ENCODE assay signal across 8 cellular contexts in the genomic region with DNA sequence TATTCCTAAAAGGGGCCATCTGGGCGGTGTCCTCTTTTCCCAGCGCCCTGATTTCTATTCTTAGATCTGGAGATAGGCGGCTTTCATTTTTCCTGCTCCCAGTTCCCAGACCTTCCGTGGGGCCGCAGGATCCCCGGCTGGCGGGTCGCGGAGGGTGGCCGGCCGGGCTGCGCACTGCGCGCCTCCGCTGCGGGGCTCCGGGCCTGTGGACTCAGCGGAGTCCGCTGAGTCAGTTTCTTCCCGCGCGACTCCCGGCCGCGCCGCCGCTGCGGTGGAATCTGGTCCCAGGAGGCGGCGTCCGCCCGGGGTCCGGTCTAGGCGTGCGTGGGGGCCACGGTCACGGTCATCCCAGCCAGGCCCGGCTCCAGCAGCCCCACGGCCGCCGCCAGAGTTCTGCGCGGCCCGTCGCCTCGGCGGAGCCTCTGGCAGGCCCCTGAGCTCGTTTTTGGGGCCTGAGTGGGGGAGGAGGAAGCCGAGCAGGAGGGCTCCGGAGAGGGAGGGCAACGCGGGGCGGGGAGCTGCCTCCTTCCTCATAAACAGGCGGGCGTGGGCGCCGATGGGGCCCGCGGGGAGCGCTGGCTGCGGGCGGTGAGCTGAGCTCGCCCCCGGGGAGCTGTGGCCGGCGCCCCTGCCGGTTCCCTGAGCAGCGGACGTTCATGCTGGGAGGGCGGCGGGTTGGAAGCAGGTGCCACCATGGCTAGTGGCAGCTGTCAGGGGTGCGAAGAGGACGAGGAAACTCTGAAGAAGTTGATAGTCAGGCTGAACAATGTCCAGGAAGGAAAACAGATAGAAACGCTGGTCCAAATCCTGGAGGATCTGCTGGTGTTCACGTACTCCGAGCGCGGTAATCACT. TPM values are rescaled to one million over a fixed set of nuclear protein-coding genes. Genes with fewer than 3 reads are reported as not detected.
DNase-seq lines count a peak whose midpoint lies in the region; ATAC-seq, FAIRE-seq and TF ChIP-seq lines count a peak whose summit lies in the region.

Gene LRRK2 (plus strand): TSS at position 559 of the 853 bp plus-strand sequence. CDS start 135 bp downstream, at position 694.

- DNase-seq in AG09309 (ENCODE audit: low read depth) (peak; percentile 28), RPMI7951 (ENCODE audit: low read depth) (peak; percentile 71), cardiac muscle cell (ENCODE audit: low read depth in 1 of 2, low spot score in 1 of 2) (peak; percentile 67 to 73), pancreas (peak; percentile 67 to 89 (median 80)), NCI-H2107 (lab: John Stamatoyannopoulos, UW) (no peak)
- peak; percentile 44 for DNase-seq in activated naive CD8-positive, alpha-beta T cell treated with anti-CD3 and anti-CD28 coated beads for 36 hours

- H3K27me3 ChIP-seq in cardiac muscle cell: peaks cover 19% of the 10 kb centered on the region
- no peaks in the 10 kb centered on the region for H3K27me3 ChIP-seq in pancreas

- H3K27me3 Mint-ChIP-seq in activated naive CD8-positive, alpha-beta T cell treated with anti-CD3 and anti-CD28 coated beads for 36 hours: peaks cover 53% of the 10 kb centered on the region

- peaks cover 11% of the 10 kb centered on the region for H3K4me1 ChIP-seq in cardiac muscle cell (ENCODE audit: low read depth)
- peaks cover 0 to 20% (median 6%) of the 10 kb centered on the region in 3 donors for H3K4me1 ChIP-seq in pancreas

- no peak within 1 kb of the TSS for H3K27ac Mint-ChIP-seq in activated naive CD8-positive, alpha-beta T cell treated with anti-CD3 and anti-CD28 coated beads for 36 hours

- no peaks in the 10 kb centered on the region for H3K9me3 Mint-ChIP-seq in activated naive CD8-positive, alpha-beta T cell treated with anti-CD3 and anti-CD28 coated beads for 36 hours

- H3K9me3 ChIP-seq in cardiac muscle cell (ENCODE audit: low read depth) (no peaks in the 10 kb centered on the region), pancreas (no peaks in the 10 kb centered on the region)

- H3K36me3 ChIP-seq in cardiac muscle cell (no peaks in the 10 kb centered on the region), pancreas (no peaks in the 10 kb centered on the region)

- no peaks in the 10 kb centered on the region for H3K36me3 Mint-ChIP-seq in activated naive CD8-positive, alpha-beta T cell treated with anti-CD3 and anti-CD28 coated beads for 36 hours

- peak within 1 kb of the TSS; percentile 57 for H3K4me3 ChIP-seq in AG09309 (ENCODE audit: control insufficient read depth, low read depth, low read length)
- peak within 1 kb of the TSS; percentile 65 for H3K4me3 ChIP-seq in cardiac muscle cell
- peak within 1 kb of the TSS; percentile 48 to 73 (median 64) for H3K4me3 ChIP-seq in pancreas

- H3K27ac ChIP-seq in cardiac muscle cell: peak within 1 kb of the TSS; percentile 75
- peak within 1 kb of the TSS; percentile 84 to 95 (median 92) for H3K27ac ChIP-seq in pancreas

- 1% methylated on average over 69 to 78 of the region's 78 CpGs for WGBS in pancreas, 2 donors

- H3K4me1 Mint-ChIP-seq in activated naive CD8-positive, alpha-beta T cell treated with anti-CD3 and anti-CD28 coated beads for 36 hours: peaks cover 5% of the 10 kb centered on the region

- no peak for FAIRE-seq in pancreas (lab: Jason Lieb, UNC)

- peak within 1 kb of the TSS; percentile 42 for H3K4me3 Mint-ChIP-seq in activated naive CD8-positive, alpha-beta T cell treated with anti-CD3 and anti-CD28 coated beads for 36 hours

- ATAC-seq in GM18907 (IDR thresholded peaks at IDR 0.05; ENCODE audit: unreplicated experiment) (peak; percentile 63), HG03103 (IDR thresholded peaks at IDR 0.05; ENCODE audit: low read depth, unreplicated experiment) (peak; percentile 40), pancreas (peak; percentile 80 to 88 (median 85))

- intact Hi-C loops in pancreas (cut with DNase I): no loop called here

- TF ChIP-seq CTCF in AG09309 (IDR thresholded peaks at IDR 0.05; ENCODE audit: control insufficient read depth, insufficient read depth, low read depth, low read length, missing control alignments) (no peak), cardiac muscle cell (IDR thresholded peaks at IDR 0.05; ENCODE audit: low read depth, low read length) (peak; percentile 13), pancreas (IDR thresholded peaks at IDR 0.05) (no peak)

RNA-seq across cellular contexts. Expression of gene LRRK2, which starts in this region (rescaled TPM):
- total RNA-seq in RPMI7951 (2014; rRNA removed; shearing (Covaris generic)): 1.8 and 2.3 TPM in 2 replicates
- total RNA-seq in activated naive CD8-positive, alpha-beta T cell treated with anti-CD3 and anti-CD28 coated beads for 36 hours: under 1 TPM; 0.21 to 0.80 TPM
- 7.9 and 9.3 TPM in 2 replicates for total RNA-seq in cardiac muscle cell
- polyA plus RNA-seq in cardiac muscle cell: 5.7 and 6.4 TPM in 2 replicates
- 10 to 100 TPM in 1 of 6 donors, 1 to 10 TPM in 5; 5.7 to 11.2 (median 8.4) TPM for total RNA-seq in pancreas
- polyA plus RNA-seq in pancreas: 1 to 10 TPM; 2.5 to 3.5 TPM

Comparison
In these comparisons a context has a peak if more than half of its experiments do, and no peak if none do; other contexts are left out.
1. Peak in DNase-seq in activated naive CD8-positive, alpha-beta T cell treated with anti-CD3 and anti-CD28 coated beads for 36 hours; RNA of the gene not detected or under 1 TPM.